Comparison of ENCODE assay signal across 1 cellular context in the genomic region with DNA sequence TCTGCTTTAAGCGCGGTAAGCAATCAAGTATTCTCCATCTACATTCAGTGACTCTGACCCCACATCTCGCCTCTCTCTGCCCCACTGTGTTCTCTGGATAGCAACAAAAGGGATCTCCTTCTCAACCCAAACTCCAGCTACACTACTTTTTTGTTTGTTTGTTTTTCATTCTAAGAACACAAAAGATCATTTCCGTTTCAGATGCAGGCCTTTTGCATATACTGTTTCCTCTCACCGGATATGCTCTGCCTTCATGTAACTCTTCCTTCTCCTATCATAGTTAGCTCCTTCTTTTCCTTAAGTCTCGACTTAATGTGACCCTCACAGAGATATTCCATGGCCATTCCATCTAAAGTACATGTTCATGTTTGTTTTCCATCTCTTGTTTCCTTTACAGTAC.
TF ChIP-seq lines count a peak whose summit lies in the region.

No MANE protein-coding gene starts in this region.

TF ChIP-seq in K562, 482 proteins besides CTCF, POLR2A, EP300 and RAD21:
- TF ChIP-seq, protein P1, sequence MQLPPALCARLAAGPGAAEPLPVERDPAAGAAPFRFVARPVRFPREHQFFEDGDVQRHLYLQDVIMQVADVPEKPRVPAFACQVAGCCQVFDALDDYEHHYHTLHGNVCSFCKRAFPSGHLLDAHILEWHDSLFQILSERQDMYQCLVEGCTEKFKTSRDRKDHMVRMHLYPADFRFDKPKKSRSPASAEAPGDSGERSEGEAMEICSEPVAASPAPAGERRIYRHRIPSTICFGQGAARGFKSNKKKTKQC (CRISPR knock-in tag; IDR thresholded peaks at IDR 0.05), result no peak
- TF ChIP-seq FOXA3 (CRISPR knock-in tag; conservative IDR thresholded peaks at IDR 0.05 in 1 of 2, IDR thresholded peaks at IDR 0.05 in 1 of 2) (no peak), GTF2E2 (tag; IDR thresholded peaks at IDR 0.05) (no peak), BRF1 (IDR thresholded peaks at IDR 0.05; ENCODE audit: borderline replicate concordance, extremely low read depth, insufficient read length) (no peak), ZNF133 (CRISPR knock-in tag; IDR thresholded peaks at IDR 0.05) (no peak), ATF1 (CRISPR knock-in tag; IDR thresholded peaks at IDR 0.05) (no peak), ATF1 (tag; IDR thresholded peaks at IDR 0.05) (no peak), ETV1 (tag; conservative IDR thresholded peaks at IDR 0.05; ENCODE audit: low read depth) (no peak), NFXL1 (CRISPR knock-in tag; IDR thresholded peaks at IDR 0.05) (no peak), NR4A1 (CRISPR knock-in tag; IDR thresholded peaks at IDR 0.05) (no peak), NR4A1 (tag; IDR thresholded peaks at IDR 0.05) (no peak), TAF15 (IDR thresholded peaks at IDR 0.05; ENCODE audit: low read depth, low read length) (no peak), L3MBTL2 (IDR thresholded peaks at IDR 0.05) (no peak)
- TF ChIP-seq, protein P2, sequence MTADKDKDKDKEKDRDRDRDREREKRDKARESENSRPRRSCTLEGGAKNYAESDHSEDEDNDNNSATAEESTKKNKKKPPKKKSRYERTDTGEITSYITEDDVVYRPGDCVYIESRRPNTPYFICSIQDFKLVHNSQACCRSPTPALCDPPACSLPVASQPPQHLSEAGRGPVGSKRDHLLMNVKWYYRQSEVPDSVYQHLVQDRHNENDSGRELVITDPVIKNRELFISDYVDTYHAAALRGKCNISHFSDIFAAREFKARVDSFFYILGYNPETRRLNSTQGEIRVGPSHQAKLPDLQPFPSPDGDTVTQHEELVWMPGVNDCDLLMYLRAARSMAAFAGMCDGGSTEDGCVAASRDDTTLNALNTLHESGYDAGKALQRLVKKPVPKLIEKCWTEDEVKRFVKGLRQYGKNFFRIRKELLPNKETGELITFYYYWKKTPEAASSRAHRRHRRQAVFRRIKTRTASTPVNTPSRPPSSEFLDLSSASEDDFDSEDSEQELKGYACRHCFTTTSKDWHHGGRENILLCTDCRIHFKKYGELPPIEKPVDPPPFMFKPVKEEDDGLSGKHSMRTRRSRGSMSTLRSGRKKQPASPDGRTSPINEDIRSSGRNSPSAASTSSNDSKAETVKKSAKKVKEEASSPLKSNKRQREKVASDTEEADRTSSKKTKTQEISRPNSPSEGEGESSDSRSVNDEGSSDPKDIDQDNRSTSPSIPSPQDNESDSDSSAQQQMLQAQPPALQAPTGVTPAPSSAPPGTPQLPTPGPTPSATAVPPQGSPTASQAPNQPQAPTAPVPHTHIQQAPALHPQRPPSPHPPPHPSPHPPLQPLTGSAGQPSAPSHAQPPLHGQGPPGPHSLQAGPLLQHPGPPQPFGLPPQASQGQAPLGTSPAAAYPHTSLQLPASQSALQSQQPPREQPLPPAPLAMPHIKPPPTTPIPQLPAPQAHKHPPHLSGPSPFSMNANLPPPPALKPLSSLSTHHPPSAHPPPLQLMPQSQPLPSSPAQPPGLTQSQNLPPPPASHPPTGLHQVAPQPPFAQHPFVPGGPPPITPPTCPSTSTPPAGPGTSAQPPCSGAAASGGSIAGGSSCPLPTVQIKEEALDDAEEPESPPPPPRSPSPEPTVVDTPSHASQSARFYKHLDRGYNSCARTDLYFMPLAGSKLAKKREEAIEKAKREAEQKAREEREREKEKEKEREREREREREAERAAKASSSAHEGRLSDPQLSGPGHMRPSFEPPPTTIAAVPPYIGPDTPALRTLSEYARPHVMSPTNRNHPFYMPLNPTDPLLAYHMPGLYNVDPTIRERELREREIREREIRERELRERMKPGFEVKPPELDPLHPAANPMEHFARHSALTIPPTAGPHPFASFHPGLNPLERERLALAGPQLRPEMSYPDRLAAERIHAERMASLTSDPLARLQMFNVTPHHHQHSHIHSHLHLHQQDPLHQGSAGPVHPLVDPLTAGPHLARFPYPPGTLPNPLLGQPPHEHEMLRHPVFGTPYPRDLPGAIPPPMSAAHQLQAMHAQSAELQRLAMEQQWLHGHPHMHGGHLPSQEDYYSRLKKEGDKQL (CRISPR knock-in tag; IDR thresholded peaks at IDR 0.05; ENCODE audit: borderline replicate concordance), result no peak
- TF ChIP-seq, protein P3, sequence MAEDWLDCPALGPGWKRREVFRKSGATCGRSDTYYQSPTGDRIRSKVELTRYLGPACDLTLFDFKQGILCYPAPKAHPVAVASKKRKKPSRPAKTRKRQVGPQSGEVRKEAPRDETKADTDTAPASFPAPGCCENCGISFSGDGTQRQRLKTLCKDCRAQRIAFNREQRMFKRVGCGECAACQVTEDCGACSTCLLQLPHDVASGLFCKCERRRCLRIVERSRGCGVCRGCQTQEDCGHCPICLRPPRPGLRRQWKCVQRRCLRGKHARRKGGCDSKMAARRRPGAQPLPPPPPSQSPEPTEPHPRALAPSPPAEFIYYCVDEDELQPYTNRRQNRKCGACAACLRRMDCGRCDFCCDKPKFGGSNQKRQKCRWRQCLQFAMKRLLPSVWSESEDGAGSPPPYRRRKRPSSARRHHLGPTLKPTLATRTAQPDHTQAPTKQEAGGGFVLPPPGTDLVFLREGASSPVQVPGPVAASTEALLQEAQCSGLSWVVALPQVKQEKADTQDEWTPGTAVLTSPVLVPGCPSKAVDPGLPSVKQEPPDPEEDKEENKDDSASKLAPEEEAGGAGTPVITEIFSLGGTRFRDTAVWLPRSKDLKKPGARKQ (CRISPR knock-in tag; IDR thresholded peaks at IDR 0.05), result no peak
